ENCODE assay signal across 24 cellular contexts in the genomic region with DNA sequence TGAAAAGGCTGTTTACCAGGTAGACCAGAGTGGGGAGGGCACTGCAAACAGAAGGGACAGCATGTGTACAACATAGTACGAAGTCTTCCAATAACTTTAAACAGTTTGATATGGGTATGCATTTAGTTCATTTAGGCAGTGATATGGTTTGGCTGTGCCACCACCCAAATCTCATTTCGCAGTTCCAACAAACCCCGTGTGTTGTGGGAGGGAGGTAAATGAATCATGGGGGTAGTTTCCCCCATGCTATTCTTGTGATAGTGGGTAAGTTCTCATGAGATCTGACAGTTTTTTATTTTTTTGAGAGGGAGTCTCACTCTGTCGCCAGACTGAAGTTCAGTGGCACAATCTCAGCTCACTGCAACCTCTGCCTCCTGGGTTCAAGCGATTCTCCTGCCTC.
"Had no signal": no experiment of that assay in that cellular context is flagged by ENCODE, and none has a peak within 500 bp of the region (broad histone marks: within the 10 kb centered on the region; RNA-seq: fewer than 3 reads in every experiment).

No MANE protein-coding gene starts in this region.

- H3K4me1 Mint-ChIP-seq: endodermal cell, mesothelial cell of epicardium, naive B cell had no signal

- H3K36me3 Mint-ChIP-seq: mesothelial cell of epicardium had no signal

- H3K27me3 Mint-ChIP-seq: dendritic cell treated with granulocyte-macrophage colony-stimulating factor and Interleukin-4, amounts not matched to agents 40 ng/mL and 50 ng/mL, for 4 days; effector memory CD8-positive, alpha-beta T cell; naive B cell; naive thymus-derived CD8-positive, alpha-beta T cell had no signal

- H3K27ac Mint-ChIP-seq: dendritic cell treated with granulocyte-macrophage colony-stimulating factor and Interleukin-4, amounts not matched to agents 40 ng/mL and 50 ng/mL, for 4 days; effector memory CD8-positive, alpha-beta T cell; endodermal cell; mesothelial cell of epicardium; naive B cell; naive thymus-derived CD8-positive, alpha-beta T cell had no signal

- DNase-seq: cortex of kidney; effector CD8-positive, alpha-beta T cell; effector memory CD8-positive, alpha-beta T cell; endodermal cell; erythroblast; esophagus squamous epithelium; foreskin fibroblast; foreskin melanocyte; gastrocnemius medialis; glutamatergic neuron; head of caudate nucleus; heart right ventricle; hippocampal formation; left cardiac atrium; left lung; left ventricle myocardium superior; lower lobe of right lung; mesenchymal stem cell; mucosa of descending colon; naive B cell; naive thymus-derived CD8-positive, alpha-beta T cell had no signal

- H3K9me3 Mint-ChIP-seq: dendritic cell treated with granulocyte-macrophage colony-stimulating factor and Interleukin-4, amounts not matched to agents 40 ng/mL and 50 ng/mL, for 4 days; effector memory CD8-positive, alpha-beta T cell; endodermal cell; mesothelial cell of epicardium; naive B cell; naive thymus-derived CD8-positive, alpha-beta T cell had no signal

- ATAC-seq: effector memory CD8-positive, alpha-beta T cell; esophagus mucosa; gastrocnemius medialis; heart right ventricle; left cardiac atrium; left lung; left ventricle myocardium superior; lower lobe of right lung; mucosa of descending colon; naive thymus-derived CD8-positive, alpha-beta T cell had no signal

- H3K4me3 Mint-ChIP-seq: dendritic cell treated with granulocyte-macrophage colony-stimulating factor and Interleukin-4, amounts not matched to agents 40 ng/mL and 50 ng/mL, for 4 days; effector memory CD8-positive, alpha-beta T cell; endodermal cell; mesothelial cell of epicardium; naive B cell; naive thymus-derived CD8-positive, alpha-beta T cell had no signal
